ENCODE assay signal across 19 cellular contexts in genomic region chr1:9361630-9362256, GRCh38.
DNase-seq lines count a peak whose midpoint lies in the region; ATAC-seq and TF ChIP-seq lines count a peak whose summit lies in the region.
"Had no signal": no experiment of that assay in that cellular context is flagged by ENCODE, and none has a peak within 500 bp of the region (broad histone marks: within the 10 kb centered on the region; RNA-seq: fewer than 3 reads in every experiment).

No MANE protein-coding gene starts in this region.

- H3K36me3 ChIP-seq in HUES64 (ENCODE audit: insufficient read depth, low read length): 0 out of 2 replicates have a peak, but pooled peaks cover under 1% of the 10 kb centered on the region
- peaks cover 1 to 9% of the 10 kb centered on the region in 2 donors for H3K36me3 ChIP-seq in thyroid gland
- H3K36me3 ChIP-seq: MG63 had no signal

- peaks cover 34% of the 10 kb centered on the region for H3K27me3 Mint-ChIP-seq in dendritic cell treated with granulocyte-macrophage colony-stimulating factor and Interleukin-4, amounts not matched to agents 40 ng/mL and 50 ng/mL, for 4 days
- H3K27me3 Mint-ChIP-seq in activated CD8-positive, alpha-beta T cell treated with anti-CD3 and anti-CD28 coated beads for 36 hours: no peaks in the 10 kb centered on the region
- H3K27me3 Mint-ChIP-seq: progenitor cell of endocrine pancreas; stimulated activated naive CD8-positive, alpha-beta T cell treated with anti-CD3 and anti-CD28 coated beads, Interleukin-15, Interleukin-2, amounts not matched to agents 100 ng/mL and 50 ng/mL, for 24 hours had no signal

- H3K27ac Mint-ChIP-seq in dendritic cell treated with granulocyte-macrophage colony-stimulating factor and Interleukin-4, amounts not matched to agents 40 ng/mL and 50 ng/mL, for 4 days: peak overlapping the region; percentile 68
- no peak overlapping the region for H3K27ac Mint-ChIP-seq in activated CD8-positive, alpha-beta T cell treated with anti-CD3 and anti-CD28 coated beads for 36 hours
- H3K27ac Mint-ChIP-seq: activated naive CD4-positive, alpha-beta T cell treated with anti-CD3 and anti-CD28 coated beads for 36 hours; progenitor cell of endocrine pancreas; stimulated activated naive CD8-positive, alpha-beta T cell treated with anti-CD3 and anti-CD28 coated beads, Interleukin-15, Interleukin-2, amounts not matched to agents 100 ng/mL and 50 ng/mL, for 24 hours had no signal

- no peak for ATAC-seq in activated CD8-positive, alpha-beta T cell treated with anti-CD3 and anti-CD28 coated beads for 36 hours
- ATAC-seq in GM18867 (IDR thresholded peaks at IDR 0.05; ENCODE audit: unreplicated experiment) (no peak), HG02981 (IDR thresholded peaks at IDR 0.05; ENCODE audit: unreplicated experiment) (no peak)
- ATAC-seq: body of pancreas had no signal

- H3K4me1 Mint-ChIP-seq in dendritic cell treated with granulocyte-macrophage colony-stimulating factor and Interleukin-4, amounts not matched to agents 40 ng/mL and 50 ng/mL, for 4 days (ENCODE audit: low read depth): peaks cover 18% of the 10 kb centered on the region
- H3K4me1 Mint-ChIP-seq in activated CD8-positive, alpha-beta T cell treated with anti-CD3 and anti-CD28 coated beads for 36 hours (ENCODE audit: low read depth): no peaks in the 10 kb centered on the region

- WGBS in HUES64: 83% methylated on average over 13 of the region's 14 CpGs
- WGBS in thyroid gland, 2 donors: 47 to 80% methylated on average over 10 to 14 of the region's 14 CpGs

- no peak for TF ChIP-seq CTCF in thyroid gland (IDR thresholded peaks at IDR 0.05)
- TF ChIP-seq CTCF in activated CD8-positive, alpha-beta T cell treated with anti-CD3 and anti-CD28 coated beads for 36 hours (IDR thresholded peaks at IDR 0.05): no peak

- H3K27me3 ChIP-seq in HUES64 (ENCODE audit: insufficient read depth, low read length) (no peaks in the 10 kb centered on the region), thyroid gland (no peaks in the 10 kb centered on the region)
- H3K27me3 ChIP-seq: body of pancreas, MG63 had no signal

- no peaks in the 10 kb centered on the region for H3K4me1 ChIP-seq in HUES64 (ENCODE audit: insufficient read depth, low read length)
- H3K4me1 ChIP-seq in thyroid gland: peaks cover 21 to 33% of the 10 kb centered on the region in 2 donors

- H3K4me3 ChIP-seq in HUES64 (ENCODE audit: low read length): no peak overlapping the region
- no peak overlapping the region for H3K4me3 ChIP-seq in thyroid gland (replicated peaks in 1 of 3)
- H3K4me3 ChIP-seq: body of pancreas, MG63 had no signal

- peaks cover 12% of the 10 kb centered on the region for H3K36me3 Mint-ChIP-seq in dendritic cell treated with granulocyte-macrophage colony-stimulating factor and Interleukin-4, amounts not matched to agents 40 ng/mL and 50 ng/mL, for 4 days (ENCODE audit: low read depth)
- no peaks in the 10 kb centered on the region for H3K36me3 Mint-ChIP-seq in activated CD8-positive, alpha-beta T cell treated with anti-CD3 and anti-CD28 coated beads for 36 hours (ENCODE audit: low read depth)

- H3K27ac ChIP-seq in HUES64 (ENCODE audit: low read depth, low read length) (no peak overlapping the region), thyroid gland (peak overlapping the region in 2 of 3 donors; percentile 68 to 69)
- H3K27ac ChIP-seq: body of pancreas had no signal

- POLR2A ChIA-PET in activated CD8-positive, alpha-beta T cell treated with anti-CD3 and anti-CD28 coated beads for 36 hours (lab: Charles Lee): no interaction called here

- CTCF ChIA-PET in activated CD8-positive, alpha-beta T cell treated with anti-CD3 and anti-CD28 coated beads for 36 hours (lab: Charles Lee): no interaction called here

- TF ChIP-seq POLR2A in thyroid gland (IDR thresholded peaks at IDR 0.05): no peak

- H3K9me3 ChIP-seq in HUES64 (ENCODE audit: insufficient read depth, low read depth, low read length) (no peaks in the 10 kb centered on the region), thyroid gland (no peaks in the 10 kb centered on the region)
- H3K9me3 ChIP-seq: body of pancreas, MG63 had no signal

- intact Hi-C loops in dendritic cell treated with granulocyte-macrophage colony-stimulating factor and Interleukin-4, amounts not matched to agents 40 ng/mL and 50 ng/mL, for 4 days (cut with micrococcal nuclease): no loop called here
- intact Hi-C loops in thyroid gland (cut with DNase I): no loop called here
- intact Hi-C loops in activated CD8-positive, alpha-beta T cell treated with anti-CD3 and anti-CD28 coated beads for 36 hours (cut with micrococcal nuclease): no loop called here

- DNase-seq in myocyte (ENCODE audit: low read depth) (peak; percentile 33), thyroid gland (no peak), NCI-H2107 (lab: John Stamatoyannopoulos, UW) (no peak)
- DNase-seq in activated CD8-positive, alpha-beta T cell treated with anti-CD3 and anti-CD28 coated beads for 36 hours: no peak
- DNase-seq: activated CD4-positive, alpha-beta T cell treated with anti-CD3 and anti-CD28 coated beads for 1 hour; activated naive CD4-positive, alpha-beta T cell treated with anti-CD3 and anti-CD28 coated beads for 36 hours; AML-193; body of pancreas; H9; left cardiac atrium; MG63; NCI-H524; T-helper 9 cell had no signal

- H3K9ac ChIP-seq in HUES64 (ENCODE audit: low read depth, low read length): peak overlapping the region; percentile 14; the same call in 1 of the 2 replicates

- H3K4me3 Mint-ChIP-seq in dendritic cell treated with granulocyte-macrophage colony-stimulating factor and Interleukin-4, amounts not matched to agents 40 ng/mL and 50 ng/mL, for 4 days: no peak overlapping the region
- no peak overlapping the region for H3K4me3 Mint-ChIP-seq in activated CD8-positive, alpha-beta T cell treated with anti-CD3 and anti-CD28 coated beads for 36 hours
- H3K4me3 Mint-ChIP-seq: activated naive CD4-positive, alpha-beta T cell treated with anti-CD3 and anti-CD28 coated beads for 36 hours; H9; stimulated activated naive CD8-positive, alpha-beta T cell treated with anti-CD3 and anti-CD28 coated beads, Interleukin-15, Interleukin-2, amounts not matched to agents 100 ng/mL and 50 ng/mL, for 24 hours had no signal

- H3K9me3 Mint-ChIP-seq in dendritic cell treated with granulocyte-macrophage colony-stimulating factor and Interleukin-4, amounts not matched to agents 40 ng/mL and 50 ng/mL, for 4 days: no peaks in the 10 kb centered on the region
- no peaks in the 10 kb centered on the region for H3K9me3 Mint-ChIP-seq in activated CD8-positive, alpha-beta T cell treated with anti-CD3 and anti-CD28 coated beads for 36 hours
- H3K9me3 Mint-ChIP-seq: activated naive CD4-positive, alpha-beta T cell treated with anti-CD3 and anti-CD28 coated beads for 36 hours; H9; stimulated activated naive CD8-positive, alpha-beta T cell treated with anti-CD3 and anti-CD28 coated beads, Interleukin-15, Interleukin-2, amounts not matched to agents 100 ng/mL and 50 ng/mL, for 24 hours had no signal
